Comparison of ENCODE assay signal across 7 cellular contexts in genomic region chr15:89898628-89899302, GRCh38. TPM values are rescaled to one million over a fixed set of nuclear protein-coding genes. Genes with fewer than 3 reads are reported as not detected.
DNase-seq lines count a peak whose midpoint lies in the region; ATAC-seq and TF ChIP-seq lines count a peak whose summit lies in the region.

No MANE protein-coding gene starts in this region.

- H3K36me3 ChIP-seq in DND-41 (ENCODE audit: insufficient read depth, low read length): no peaks in the 10 kb centered on the region; the same call in 1 of the 2 replicates
- H3K36me3 ChIP-seq in ovary: no peaks in the 10 kb centered on the region

- no peaks in the 10 kb centered on the region for H3K9me3 Mint-ChIP-seq in dendritic cell treated with granulocyte-macrophage colony-stimulating factor and Interleukin-4, amounts not matched to agents 40 ng/mL and 50 ng/mL, for 4 days
- H3K9me3 Mint-ChIP-seq in nephron: no peaks in the 10 kb centered on the region

- ATAC-seq in DND-41 (ENCODE audit: insufficient read depth, low read depth) (peak; percentile 59), GM19438 (IDR thresholded peaks at IDR 0.05; ENCODE audit: low read depth, unreplicated experiment) (peak; percentile 46)

- WGBS in ovary, 3 donors: 73 to 84% (median 79%) methylated on average over 7 of the region's 7 CpGs

- H3K27me3 Mint-ChIP-seq in dendritic cell treated with granulocyte-macrophage colony-stimulating factor and Interleukin-4, amounts not matched to agents 40 ng/mL and 50 ng/mL, for 4 days: no peaks in the 10 kb centered on the region
- no peaks in the 10 kb centered on the region for H3K27me3 Mint-ChIP-seq in nephron (ENCODE audit: low read depth)

- TF ChIP-seq CTCF in DND-41 (IDR thresholded peaks at IDR 0.05; ENCODE audit: borderline replicate concordance, extremely low read depth, low read length, poor library complexity, severe bottlenecking): peak; percentile 56
- peak; percentile 52 for TF ChIP-seq CTCF in LNCAP (IDR thresholded peaks at IDR 0.05)
- TF ChIP-seq CTCF in nephron (IDR thresholded peaks at IDR 0.05; ENCODE audit: unreplicated experiment in 3 of 3): peak; percentile 47 to 54 (median 52)
- TF ChIP-seq CTCF in ovary (IDR thresholded peaks at IDR 0.05): no peak

- H3K9me3 ChIP-seq in DND-41 (ENCODE audit: insufficient read depth, low read length, severe bottlenecking): no peaks in the 10 kb centered on the region
- H3K9me3 ChIP-seq in ovary: no peaks in the 10 kb centered on the region

- DNase-seq in DND-41 (peak; percentile 45), UCSD-AML1 (lab: John Stamatoyannopoulos, UW; ENCODE audit: unreplicated experiment) (peak; percentile 62), ovary (no peak)

- no peak overlapping the region for H2AFZ ChIP-seq in DND-41 (ENCODE audit: low read depth, low read length)

- peak overlapping the region; percentile 72 for H3K27ac Mint-ChIP-seq in dendritic cell treated with granulocyte-macrophage colony-stimulating factor and Interleukin-4, amounts not matched to agents 40 ng/mL and 50 ng/mL, for 4 days
- peak overlapping the region in 2 of 3 experiments; percentile 18 to 62 for H3K27ac Mint-ChIP-seq in nephron

- no peak overlapping the region for H3K4me3 Mint-ChIP-seq in dendritic cell treated with granulocyte-macrophage colony-stimulating factor and Interleukin-4, amounts not matched to agents 40 ng/mL and 50 ng/mL, for 4 days
- no peak overlapping the region for H3K4me3 Mint-ChIP-seq in nephron

- no peaks in the 10 kb centered on the region for H3K27me3 ChIP-seq in DND-41 (ENCODE audit: insufficient read depth, low read length, poor library complexity)
- no peaks in the 10 kb centered on the region for H3K27me3 ChIP-seq in ovary

- H3K36me3 Mint-ChIP-seq in dendritic cell treated with granulocyte-macrophage colony-stimulating factor and Interleukin-4, amounts not matched to agents 40 ng/mL and 50 ng/mL, for 4 days (ENCODE audit: low read depth): peaks cover 77% of the 10 kb centered on the region
- H3K36me3 Mint-ChIP-seq in nephron (ENCODE audit: low read depth): peaks cover 21% of the 10 kb centered on the region

- peaks cover 40% of the 10 kb centered on the region for H3K4me1 Mint-ChIP-seq in dendritic cell treated with granulocyte-macrophage colony-stimulating factor and Interleukin-4, amounts not matched to agents 40 ng/mL and 50 ng/mL, for 4 days (ENCODE audit: low read depth)
- peaks cover 12% of the 10 kb centered on the region for H3K4me1 Mint-ChIP-seq in nephron

- H3K9ac ChIP-seq in DND-41 (ENCODE audit: low read depth, low read length): no peak overlapping the region

- H3K4me3 ChIP-seq in DND-41 (ENCODE audit: low read depth in 1 of 2, low read length in 2 of 2) (no peak overlapping the region), ovary (no peak overlapping the region)

- H3K4me1 ChIP-seq in DND-41 (ENCODE audit: insufficient read depth, low read length) (peaks cover 10% of the 10 kb centered on the region), ovary (ENCODE audit: insufficient read depth) (no peaks in the 10 kb centered on the region)

- intact Hi-C loops in dendritic cell treated with granulocyte-macrophage colony-stimulating factor and Interleukin-4, amounts not matched to agents 40 ng/mL and 50 ng/mL, for 4 days (cut with micrococcal nuclease): loop anchor here (5.0 kb wide), 1 partner anchor 174 kb away; no protein-coding TSS in a partner anchor
- intact Hi-C loops in ovary (cut with DNase I): loop anchor here in 3 of 4 donors (10.0 kb wide), 3 partner anchors 166 to 326 kb away; no protein-coding TSS in a partner anchor

- no peaks in the 10 kb centered on the region for H4K20me1 ChIP-seq in DND-41 (ENCODE audit: insufficient read depth, low read length)

- H3K79me2 ChIP-seq in DND-41 (ENCODE audit: insufficient read depth, low read length): peaks cover under 1% of the 10 kb centered on the region

- no peak for TF ChIP-seq EP300 in ovary (IDR thresholded peaks at IDR 0.05)

- no peak for TF ChIP-seq POLR2A in ovary (IDR thresholded peaks at IDR 0.05)

- no peak overlapping the region for H3K4me2 ChIP-seq in DND-41 (ENCODE audit: insufficient read depth, low read length)

- no peak overlapping the region for H3K27ac ChIP-seq in DND-41 (ENCODE audit: low read length)
- no peak overlapping the region for H3K27ac ChIP-seq in ovary

RNA-seq across cellular contexts. Expression of gene AP3S2, which starts 5.0 kb away (rescaled TPM):
- total RNA-seq in ovary: 10 to 100 TPM; 15.3 to 40.2 (median 30.7) TPM
- polyA plus RNA-seq in ovary: 10 to 100 TPM; 17.5 to 57.1 TPM

RNA-seq across cellular contexts. Expression of gene ARPIN, which starts 14.0 kb away (rescaled TPM):
- 10 to 100 TPM; 14.2 to 36.5 (median 30.8) TPM for total RNA-seq in ovary
- polyA plus RNA-seq in ovary: 10 to 100 TPM; 17.0 to 28.3 TPM

Comparison
In these comparisons a context has a peak if more than half of its experiments do, and no peak if none do; other contexts are left out.
1. DNase-seq: peak in DND-41 (single experiment) and UCSD-AML1 (single experiment); none in ovary (0 of 5).
2. CTCF ChIP-seq: peak in DND-41 (single experiment), LNCAP (single experiment) and nephron (3 of 3); none in ovary (0 of 3).